8 cellular contexts compared by ENCODE assay signal in the genomic region with DNA sequence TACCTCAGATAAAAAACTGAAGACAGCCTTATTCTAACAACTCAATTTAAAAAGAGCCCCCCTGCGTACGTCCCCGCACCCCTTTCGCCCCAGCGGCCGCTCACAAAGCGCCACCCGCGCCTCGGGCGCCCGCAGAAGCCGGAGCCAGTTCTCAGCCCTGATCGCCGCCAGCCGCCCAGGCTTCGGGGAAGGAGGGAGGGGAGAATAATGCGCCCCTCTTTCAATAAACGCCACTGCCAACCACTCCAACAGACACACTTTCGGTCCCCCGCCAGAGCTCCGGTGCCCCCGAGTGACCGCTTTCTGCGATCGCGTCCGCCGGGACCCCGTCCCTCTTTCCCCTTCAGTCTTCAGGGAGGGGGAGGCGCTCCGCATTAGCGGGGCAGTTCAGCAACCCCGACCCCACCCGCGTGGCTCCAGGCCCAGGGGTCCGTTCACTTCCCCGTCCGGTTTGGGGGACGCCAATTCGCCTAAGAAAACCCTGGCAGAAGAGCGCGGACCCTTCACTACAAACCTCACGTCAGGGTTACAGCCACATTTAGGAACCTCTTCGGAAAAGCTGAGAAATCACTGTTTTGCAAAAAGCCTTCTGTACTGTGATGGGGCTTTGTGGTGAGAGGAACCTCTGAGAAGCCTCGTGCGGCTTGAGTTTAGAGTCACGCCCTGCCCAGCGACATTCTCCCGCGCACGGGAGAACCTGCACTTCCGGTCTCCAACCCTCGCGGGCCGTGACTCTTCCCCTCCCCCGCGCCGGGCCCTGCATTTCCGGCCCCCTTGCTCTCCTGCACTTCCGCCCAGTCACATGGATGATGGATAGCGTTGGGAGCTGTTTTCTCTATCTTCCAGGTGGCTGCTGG. TPM values are rescaled to one million over a fixed set of nuclear protein-coding genes. Genes with fewer than 3 reads are reported as not detected.
DNase-seq lines count a peak whose midpoint lies in the region; ATAC-seq and TF ChIP-seq lines count a peak whose summit lies in the region.

No MANE protein-coding gene starts in this region.

- DNase-seq in left ventricle myocardium inferior (no peak), left ventricle myocardium superior (no peak), kidney epithelial cell (ENCODE audit: low read depth) (no peak), vagina (ENCODE audit: extremely low spot score in 2 of 2) (no peak), G401 (ENCODE audit: low spot score) (no peak)
- no peak for DNase-seq in activated effector memory CD4-positive, alpha-beta T cell treated with anti-CD3 and anti-CD28 coated beads, Interleukin-2, amount 50 U/mL, for 16 hours

- H3K27me3 ChIP-seq in left ventricle myocardium inferior (ENCODE audit: low read depth) (peaks cover 85% of the 10 kb centered on the region), kidney epithelial cell (ENCODE audit: control insufficient read depth, insufficient read depth, low read length) (peaks cover 37% of the 10 kb centered on the region), vagina (no peaks in the 10 kb centered on the region)

- in situ Hi-C loops in G401 (cut with HindIII; ENCODE audit: low sequenced_read_pairs) = no loop called here

- intact Hi-C loops in left ventricle myocardium inferior (cut with micrococcal nuclease) = no loop called here
- intact Hi-C loops in left ventricle myocardium superior (cut with micrococcal nuclease) = no loop called here
- intact Hi-C loops in vagina (cut with DNase I) = no loop called here

- ATAC-seq in left ventricle myocardium superior (no peak), HG03196 (IDR thresholded peaks at IDR 0.05; ENCODE audit: unreplicated experiment) (no peak)

- no peak for TF ChIP-seq POLR2A in vagina (IDR thresholded peaks at IDR 0.05)

- H3K27ac ChIP-seq in left ventricle myocardium inferior (replicated peaks) (no peak overlapping the region), angular gyrus (ENCODE audit: low read depth, low read length) (peak overlapping the region; percentile 89), vagina (no peak overlapping the region)

- H3K4me3 ChIP-seq in left ventricle myocardium inferior (peak overlapping the region; percentile 51), kidney epithelial cell (ENCODE audit: low read depth, low read length) (peak overlapping the region; percentile 35), vagina (peak overlapping the region; percentile 21 to 28)

- peaks cover 12% of the 10 kb centered on the region for H3K4me1 ChIP-seq in left ventricle myocardium inferior
- peaks cover 9% of the 10 kb centered on the region for H3K4me1 ChIP-seq in vagina

- H3K9me3 ChIP-seq in left ventricle myocardium inferior (replicated peaks) (no peaks in the 10 kb centered on the region), vagina (no peaks in the 10 kb centered on the region)

- no peak for TF ChIP-seq CTCF in left ventricle myocardium inferior (IDR thresholded peaks at IDR 0.05; ENCODE audit: borderline replicate concordance)
- TF ChIP-seq CTCF in kidney epithelial cell (IDR thresholded peaks at IDR 0.05; ENCODE audit: insufficient read depth, low read length, poor library complexity, severe bottlenecking) = no peak
- no peak for TF ChIP-seq CTCF in vagina (IDR thresholded peaks at IDR 0.05)

- H3K36me3 ChIP-seq in left ventricle myocardium inferior (no peaks in the 10 kb centered on the region), kidney epithelial cell (ENCODE audit: control insufficient read depth, insufficient read depth, low read length) (no peaks in the 10 kb centered on the region), vagina (no peaks in the 10 kb centered on the region)

RNA-seq across cellular contexts. Expression of a gene that starts 18.7 kb away (rescaled TPM):
- total RNA-seq in left ventricle myocardium inferior (not detected), left ventricle myocardium superior (not detected), kidney epithelial cell (0.17 TPM in 1 of 2 replicates, not detected in the other), vagina (not detected)
- 0.25 TPM in 1 of 2 replicates, not detected in the other for total RNA-seq in G401 (2014; rRNA removed; shearing (Covaris generic))
